ENCODE assay signal across 13 cellular contexts in the genomic region with DNA sequence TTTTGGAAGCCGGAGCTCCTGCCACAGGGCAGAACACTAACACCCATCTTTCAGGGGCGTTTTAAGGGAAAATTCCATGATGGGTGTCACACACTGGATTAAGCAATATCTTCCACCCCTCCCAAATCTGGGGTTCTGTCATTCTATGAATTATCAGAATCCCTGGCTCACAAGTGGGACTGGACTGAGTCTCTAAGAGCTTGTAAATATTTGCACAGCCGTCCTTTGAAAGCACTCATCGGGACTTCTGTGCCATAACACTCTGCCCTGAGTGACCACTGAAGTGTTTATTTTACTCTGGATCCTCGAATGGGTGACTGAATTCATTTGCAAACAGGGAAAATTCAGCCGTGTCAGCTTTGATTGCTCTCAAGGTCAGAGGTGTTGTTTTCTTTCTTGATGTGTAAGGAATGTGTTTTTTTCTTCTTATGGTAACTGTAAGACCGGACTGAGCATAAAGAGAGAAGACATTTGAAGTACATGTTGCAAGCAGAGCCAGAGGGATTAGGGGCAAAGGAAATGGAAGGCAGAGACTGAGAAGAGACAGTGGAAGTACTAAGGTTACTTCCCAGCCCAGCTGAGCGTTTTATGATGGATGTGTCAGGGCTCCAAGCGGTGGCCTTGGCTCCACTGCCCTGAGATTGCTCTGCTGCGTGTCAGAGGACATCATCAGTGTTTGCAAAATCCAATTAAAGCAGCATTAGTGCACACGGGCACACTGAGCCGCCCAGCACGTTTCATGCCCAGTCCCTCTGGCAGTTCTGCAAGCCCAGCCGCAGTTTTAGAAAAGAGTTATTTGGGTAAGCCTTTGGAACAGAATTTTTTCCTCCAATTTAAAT. TPM values are rescaled to one million over a fixed set of nuclear protein-coding genes. Genes with fewer than 3 reads are reported as not detected.
DNase-seq lines count a peak whose midpoint lies in the region; ATAC-seq and TF ChIP-seq lines count a peak whose summit lies in the region.
"Had no signal": no experiment of that assay in that cellular context is flagged by ENCODE, and none has a peak within 500 bp of the region (broad histone marks: within the 10 kb centered on the region; RNA-seq: fewer than 3 reads in every experiment).

No MANE protein-coding gene starts in this region.

- in situ Hi-C loops in gastrocnemius medialis (cut with MboI; ENCODE audit: low sequenced_read_pairs in 4 of 4), result no loop called here

- H3K9me2 ChIP-seq in GM23338 (ENCODE audit: insufficient read depth), result no peaks in the 10 kb centered on the region

- DNase-seq in GM23338 (ENCODE audit: low spot score) (no peak), NCI-H82 (lab: John Stamatoyannopoulos, UW) (peak; percentile 88), left ventricle myocardium superior (no peak), gastrocnemius medialis (no peak), NCI-H446 (lab: John Stamatoyannopoulos, UW) (no peak), A673 (ENCODE audit: low spot score) (no peak)
- DNase-seq: GOT3 had no signal

- no peaks in the 10 kb centered on the region for H3F3A ChIP-seq in GM23338 (replicated peaks; ENCODE audit: low read depth)

- peaks cover 3% of the 10 kb centered on the region; the same call in 1 of the 3 replicates for H3K9me3 Mint-ChIP-seq in GM23338

- H3K4me1 Mint-ChIP-seq in GM23338, result peaks cover 11% of the 10 kb centered on the region

- H3K9me3 ChIP-seq in gastrocnemius medialis (no peaks in the 10 kb centered on the region), A673 (ENCODE audit: low read depth, low read length, poor library complexity, severe bottlenecking) (no peaks in the 10 kb centered on the region)

- BruUV-seq in A673 (replicated peaks; lab: Mats Ljungman, UMichigan), result no TSS peak

- H3K4me2 ChIP-seq in GM23338, result no peak overlapping the region

- H3K27ac Mint-ChIP-seq in GM23338, result no peak overlapping the region
- H3K27ac Mint-ChIP-seq: activated naive CD8-positive, alpha-beta T cell had no signal

- TF ChIP-seq POLR2A in gastrocnemius medialis (IDR thresholded peaks at IDR 0.05), result no peak

- ATAC-seq in GM23338 (no peak), left ventricle myocardium superior (peak; percentile 32), gastrocnemius medialis (peak; percentile 53 to 66), GM21515 (IDR thresholded peaks at IDR 0.05; ENCODE audit: unreplicated experiment) (no peak), GM19328 (IDR thresholded peaks at IDR 0.05; ENCODE audit: unreplicated experiment) (no peak)

- H3K79me2 ChIP-seq in GM23338 (replicated peaks; ENCODE audit: insufficient read depth), result no peaks in the 10 kb centered on the region

- H3K4me1 ChIP-seq in GM23338 (ENCODE audit: insufficient read depth), result no peaks in the 10 kb centered on the region
- peaks cover 0 to 8% of the 10 kb centered on the region in 2 donors for H3K4me1 ChIP-seq in gastrocnemius medialis
- H3K4me1 ChIP-seq in A673 (ENCODE audit: insufficient read depth, low read length, poor library complexity, severe bottlenecking), result peaks cover 16% of the 10 kb centered on the region

- H3K27me3 ChIP-seq in GM23338 (ENCODE audit: insufficient read depth) (no peaks in the 10 kb centered on the region), gastrocnemius medialis (no peaks in the 10 kb centered on the region), A673 (replicated peaks; ENCODE audit: insufficient read depth, low read depth, low read length, poor library complexity) (no peaks in the 10 kb centered on the region)

- H3K27ac ChIP-seq in GM23338 (ENCODE audit: low read depth), result no peak overlapping the region
- H3K27ac ChIP-seq in gastrocnemius medialis, result peak overlapping the region in 1 of 4 donors; percentile 6
- H3K27ac ChIP-seq in A673 (ENCODE audit: low read depth, low read length, poor library complexity, severe bottlenecking), result no peak overlapping the region

- CTCF ChIA-PET in A673 (lab: Charles Lee), result no interaction called here

- no peaks in the 10 kb centered on the region; the same call in 2 of the 3 replicates for H3K36me3 Mint-ChIP-seq in GM23338 (ENCODE audit: low read depth)
- H3K36me3 Mint-ChIP-seq: activated naive CD8-positive, alpha-beta T cell had no signal

- H4K20me1 ChIP-seq in GM23338 (replicated peaks; ENCODE audit: insufficient read depth), result no peaks in the 10 kb centered on the region

- H3K36me3 ChIP-seq in GM23338 (ENCODE audit: insufficient read depth) (no peaks in the 10 kb centered on the region), gastrocnemius medialis (no peaks in the 10 kb centered on the region), A673 (ENCODE audit: insufficient read depth, low read length, poor library complexity, severe bottlenecking) (no peaks in the 10 kb centered on the region)

- no peak overlapping the region for H3K4me3 ChIP-seq in GM23338
- no peak overlapping the region for H3K4me3 ChIP-seq in gastrocnemius medialis
- no peak overlapping the region for H3K4me3 ChIP-seq in A673 (ENCODE audit: low read depth, low read length, poor library complexity, severe bottlenecking)
- H3K4me3 ChIP-seq: skin epidermis had no signal

- POLR2A ChIA-PET in A673 (lab: Charles Lee; ENCODE audit: low non-redundant PET), result no interaction called here

- peaks cover 10% of the 10 kb centered on the region for H3K27me3 Mint-ChIP-seq in GM23338 (ENCODE audit: insufficient read depth, low read depth, poor library complexity)

- no peak for TF ChIP-seq CTCF in GM23338 (conservative IDR thresholded peaks at IDR 0.05; ENCODE audit: low read depth in 2 of 2)
- no peak for TF ChIP-seq CTCF in gastrocnemius medialis (IDR thresholded peaks at IDR 0.05 in 4 of 5, conservative IDR thresholded peaks at IDR 0.05 in 1 of 5)
- TF ChIP-seq CTCF in A673 (conservative IDR thresholded peaks at IDR 0.05; ENCODE audit: low read depth, low read length), result no peak

- intact Hi-C loops in left ventricle myocardium superior (cut with micrococcal nuclease) (no loop called here), gastrocnemius medialis (cut with DNase I; ENCODE audit: low total_unique reads) (no loop called here), A673 (cut with micrococcal nuclease; ENCODE audit: unreplicated experiment) (no loop called here)

- H2AFZ ChIP-seq in GM23338, result 0 out of 2 replicates have a peak overlapping the region, but pooled peaks have one; percentile 56

- no peak overlapping the region for H3K4me3 Mint-ChIP-seq in GM23338
- H3K4me3 Mint-ChIP-seq: activated naive CD8-positive, alpha-beta T cell had no signal

TF ChIP-seq in GM23338, 12 proteins besides CTCF, POLR2A, EP300 and RAD21 (continues in another document):
- no peak for TF ChIP-seq EZH2phosphoT487 (IDR thresholded peaks at IDR 0.05; ENCODE audit: unreplicated experiment)
- no peak for TF ChIP-seq JUNB (IDR thresholded peaks at IDR 0.05; ENCODE audit: unreplicated experiment)
- TF ChIP-seq, protein P1, sequence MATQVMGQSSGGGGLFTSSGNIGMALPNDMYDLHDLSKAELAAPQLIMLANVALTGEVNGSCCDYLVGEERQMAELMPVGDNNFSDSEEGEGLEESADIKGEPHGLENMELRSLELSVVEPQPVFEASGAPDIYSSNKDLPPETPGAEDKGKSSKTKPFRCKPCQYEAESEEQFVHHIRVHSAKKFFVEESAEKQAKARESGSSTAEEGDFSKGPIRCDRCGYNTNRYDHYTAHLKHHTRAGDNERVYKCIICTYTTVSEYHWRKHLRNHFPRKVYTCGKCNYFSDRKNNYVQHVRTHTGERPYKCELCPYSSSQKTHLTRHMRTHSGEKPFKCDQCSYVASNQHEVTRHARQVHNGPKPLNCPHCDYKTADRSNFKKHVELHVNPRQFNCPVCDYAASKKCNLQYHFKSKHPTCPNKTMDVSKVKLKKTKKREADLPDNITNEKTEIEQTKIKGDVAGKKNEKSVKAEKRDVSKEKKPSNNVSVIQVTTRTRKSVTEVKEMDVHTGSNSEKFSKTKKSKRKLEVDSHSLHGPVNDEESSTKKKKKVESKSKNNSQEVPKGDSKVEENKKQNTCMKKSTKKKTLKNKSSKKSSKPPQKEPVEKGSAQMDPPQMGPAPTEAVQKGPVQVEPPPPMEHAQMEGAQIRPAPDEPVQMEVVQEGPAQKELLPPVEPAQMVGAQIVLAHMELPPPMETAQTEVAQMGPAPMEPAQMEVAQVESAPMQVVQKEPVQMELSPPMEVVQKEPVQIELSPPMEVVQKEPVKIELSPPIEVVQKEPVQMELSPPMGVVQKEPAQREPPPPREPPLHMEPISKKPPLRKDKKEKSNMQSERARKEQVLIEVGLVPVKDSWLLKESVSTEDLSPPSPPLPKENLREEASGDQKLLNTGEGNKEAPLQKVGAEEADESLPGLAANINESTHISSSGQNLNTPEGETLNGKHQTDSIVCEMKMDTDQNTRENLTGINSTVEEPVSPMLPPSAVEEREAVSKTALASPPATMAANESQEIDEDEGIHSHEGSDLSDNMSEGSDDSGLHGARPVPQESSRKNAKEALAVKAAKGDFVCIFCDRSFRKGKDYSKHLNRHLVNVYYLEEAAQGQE (IDR thresholded peaks at IDR 0.05; ENCODE audit: unreplicated experiment), result no peak
- TF ChIP-seq CREB1 (CRISPR knock-in tag; IDR thresholded peaks at IDR 0.05; ENCODE audit: low read depth), result no peak
- TF ChIP-seq ZNF331 (CRISPR knock-in tag; IDR thresholded peaks at IDR 0.05; ENCODE audit: low read depth), result no peak
- TF ChIP-seq EZH2 (IDR thresholded peaks at IDR 0.05; ENCODE audit: low read depth, unreplicated experiment), result no peak

RNA-seq across cellular contexts. Expression of a gene that starts 17.7 kb away (rescaled TPM):
- total RNA-seq in GM23338 (2014; rRNA removed; shearing (Covaris generic)), result 48.7 and 56.5 TPM in 2 replicates
- polyA plus RNA-seq in GM23338 (2016; fragmentation: Nextera tagmentation; extraction: Ambion mirVana), result 51.2 and 62.6 TPM in 2 replicates
- total RNA-seq in left ventricle myocardium superior (27.8 TPM), gastrocnemius medialis (10 to 100 TPM; 34.7 to 51.5 (median 38.5) TPM), A673 (2021) (137 and 163 TPM in 2 replicates)

RNA-seq across cellular contexts. Expression of a gene that starts 39.0 kb away (rescaled TPM):
- 52.3 and 59.6 TPM in 2 replicates for total RNA-seq in GM23338 (2014; rRNA removed; shearing (Covaris generic))
- 14.6 and 18.3 TPM in 2 replicates for polyA plus RNA-seq in GM23338 (2016; fragmentation: Nextera tagmentation; extraction: Ambion mirVana)
- 72.9 TPM for total RNA-seq in left ventricle myocardium superior
- 10 to 100 TPM; 29.7 to 45.6 (median 40.0) TPM for total RNA-seq in gastrocnemius medialis
- total RNA-seq in A673 (2021), result 101 and 104 TPM in 2 replicates

RNA-seq across cellular contexts. Expression of a gene that starts 55.1 kb away (rescaled TPM):
- total RNA-seq in GM23338 (2014; rRNA removed; shearing (Covaris generic)), result not detected in 2 replicates
- not detected in 2 replicates for polyA plus RNA-seq in GM23338 (2016; fragmentation: Nextera tagmentation; extraction: Ambion mirVana)
- total RNA-seq in left ventricle myocardium superior (not detected), gastrocnemius medialis (100 to 1,000 TPM in 2 of 4 donors, 10 to 100 TPM in 2; 43.7 to 204 (median 86.7) TPM), A673 (2021) (not detected in 2 replicates)
- total RNA-seq: frontal cortex, urinary bladder had no signal
- polyA plus RNA-seq: urinary bladder had no signal

Comparison
In these comparisons a context has a peak if more than half of its experiments do, and no peak if none do; other contexts are left out.
1. ATAC-seq: peak in left ventricle myocardium superior (single experiment) and gastrocnemius medialis (2 of 2); none in GM23338 (single experiment), GM21515 (single experiment) and GM19328 (single experiment).
2. RNA of a gene that starts 55.1 kb away (total RNA-seq): 43.7 to 204 TPM in gastrocnemius medialis; not detected in left ventricle myocardium superior (single experiment), not detected in GM23338 and not detected in A673; every median in the first group is over 10 times any median in the second.